In genomic region chr9:97038909-97039781, GRCh38 we compare ENCODE assay signal across 2 cellular contexts.
TF ChIP-seq lines count a peak whose summit lies in the region.

TSS of gene CTSV (minus strand) at chr9:97039142. CDS start at chr9:97038043, 1,099 bp downstream.

TF ChIP-seq in HCT116, 20 proteins besides CTCF, POLR2A, EP300 and RAD21 (continued from another document):
- TF ChIP-seq POLR2AphosphoS5 (IDR thresholded peaks at IDR 0.05; ENCODE audit: low read depth, low read length): peak; percentile 84

TF ChIP-seq in SK-N-SH, 30 proteins besides CTCF, POLR2A, EP300 and RAD21 (continued from another document):
- TF ChIP-seq MEF2A (IDR thresholded peaks at IDR 0.05; ENCODE audit: borderline replicate concordance, low read depth) (no peak), TEAD4 (IDR thresholded peaks at IDR 0.05; ENCODE audit: borderline replicate concordance, insufficient read depth) (no peak), REST (IDR thresholded peaks at IDR 0.05; ENCODE audit: low read depth, low read length) (no peak), MXI1 (IDR thresholded peaks at IDR 0.05; ENCODE audit: low read depth, low read length) (peak; percentile 72), GATA2 (CRISPR knock-in tag; IDR thresholded peaks at IDR 0.05) (no peak), MAX (IDR thresholded peaks at IDR 0.05; ENCODE audit: low read depth) (no peak), SIN3A (IDR thresholded peaks at IDR 0.05; ENCODE audit: borderline replicate concordance, low read depth, low read length) (peak; percentile 66; the same call in 1 of the 2 replicates), EZH2phosphoT487 (IDR thresholded peaks at IDR 0.05; ENCODE audit: borderline replicate concordance, low read depth) (no peak), ZBTB33 (IDR thresholded peaks at IDR 0.05; ENCODE audit: borderline replicate concordance, low read depth) (no peak), TCF12 (IDR thresholded peaks at IDR 0.05) (no peak), POLR2AphosphoS5 (IDR thresholded peaks at IDR 0.05; ENCODE audit: low read depth, low read length) (0 out of 2 replicates have a peak, but pooled peaks have one; percentile 23), PBX3 (IDR thresholded peaks at IDR 0.05) (no peak)
